1 cellular context compared by ENCODE assay signal in genomic region chr1:92483442-92484170, GRCh38.
TF ChIP-seq lines count a peak whose summit lies in the region.

No MANE protein-coding gene starts in this region.

TF ChIP-seq in HEK293, 187 proteins besides CTCF, POLR2A, EP300 and RAD21 (continued from another document):
- TF ChIP-seq ZNF146 (tag by site-specific recombination; IDR thresholded peaks at IDR 0.05), result no peak
- TF ChIP-seq ELK4 (IDR thresholded peaks at IDR 0.05; ENCODE audit: borderline replicate concordance, low read depth, low read length), result no peak
